Comparison of ENCODE assay signal across 8 cellular contexts in genomic region chr19:35013047-35013819, GRCh38. TPM values are rescaled to one million over a fixed set of nuclear protein-coding genes. Genes with fewer than 3 reads are reported as not detected.
DNase-seq lines count a peak whose midpoint lies in the region; ATAC-seq, FAIRE-seq and TF ChIP-seq lines count a peak whose summit lies in the region.

No MANE protein-coding gene starts in this region.

- peaks cover 80% of the 10 kb centered on the region for H3K36me3 ChIP-seq in RWPE2 (ENCODE audit: low read depth)

- ATAC-seq in RWPE2 (ENCODE audit: low read depth) = no peak; the same call in 1 of the 3 replicates
- no peak for ATAC-seq in HG02852 (IDR thresholded peaks at IDR 0.05; ENCODE audit: unreplicated experiment)

- no peaks in the 10 kb centered on the region for H3K4me1 Mint-ChIP-seq in progenitor cell of endocrine pancreas (ENCODE audit: low read depth)

- H3K9me3 ChIP-seq in RWPE2 (ENCODE audit: severe bottlenecking) = no peaks in the 10 kb centered on the region

- H3K4me3 ChIP-seq in RWPE2 (ENCODE audit: severe bottlenecking) = no peak overlapping the region

- no peak overlapping the region for H3K27ac ChIP-seq in RWPE2 (ENCODE audit: poor library complexity, severe bottlenecking)

- H3K27me3 Mint-ChIP-seq in progenitor cell of endocrine pancreas = no peaks in the 10 kb centered on the region

- no peaks in the 10 kb centered on the region for H3K4me1 ChIP-seq in RWPE2 (ENCODE audit: insufficient read depth, poor library complexity, severe bottlenecking)

- DNase-seq in AG08395 (ENCODE audit: low spot score) (peak; percentile 81), H4 (ENCODE audit: low spot score) (peak; percentile 58), RWPE2 (ENCODE audit: low spot score) (no peak), foreskin melanocyte (peak; percentile 44), progenitor cell of endocrine pancreas (ENCODE audit: low spot score, unreplicated experiment) (peak; percentile 65), urothelium cell line (ENCODE audit: low spot score) (peak; percentile 60)
- peak; percentile 92 for DNase-seq in activated effector memory CD4-positive, alpha-beta T cell treated with anti-CD3 and anti-CD28 coated beads, Interleukin-2, amount 50 U/mL, for 16 hours

- no peaks in the 10 kb centered on the region for H3K9me3 Mint-ChIP-seq in progenitor cell of endocrine pancreas (ENCODE audit: low read depth)

- TF ChIP-seq CTCF in RWPE2 (IDR thresholded peaks at IDR 0.05; ENCODE audit: poor library complexity, severe bottlenecking) (peak; percentile 51), progenitor cell of endocrine pancreas (IDR thresholded peaks at IDR 0.05; ENCODE audit: unreplicated experiment) (peak; percentile 92)

- H3K27me3 ChIP-seq in RWPE2 (ENCODE audit: insufficient read depth, poor library complexity, severe bottlenecking) = no peaks in the 10 kb centered on the region

- H3K4me3 Mint-ChIP-seq in progenitor cell of endocrine pancreas (ENCODE audit: low read depth) = no peak overlapping the region

- peak overlapping the region; percentile 81 for H3K27ac Mint-ChIP-seq in progenitor cell of endocrine pancreas

- no peak for FAIRE-seq in urothelium cell line (lab: Jason Lieb, UNC)

- H3K36me3 Mint-ChIP-seq in progenitor cell of endocrine pancreas (ENCODE audit: insufficient read depth) = peaks cover 28% of the 10 kb centered on the region

RNA-seq across cellular contexts. Expression of gene GRAMD1A, which starts 13.1 kb away (rescaled TPM):
- 21.3 and 22.0 TPM in 2 replicates for total RNA-seq in H4 (2014; rRNA removed; shearing (Covaris generic))
- total RNA-seq in progenitor cell of endocrine pancreas = 111 and 118 TPM in 2 replicates

RNA-seq across cellular contexts. Expression of gene SCN1B, which starts 17.0 kb away (rescaled TPM):
- 9.3 and 9.5 TPM in 2 replicates for total RNA-seq in H4 (2014; rRNA removed; shearing (Covaris generic))
- total RNA-seq in progenitor cell of endocrine pancreas = 1.7 and 1.8 TPM in 2 replicates

RNA-seq across cellular contexts. Expression of gene HPN, which starts 28.3 kb away (rescaled TPM):
- not detected in 2 replicates for total RNA-seq in H4 (2014; rRNA removed; shearing (Covaris generic))
- 70.5 and 71.5 TPM in 2 replicates for total RNA-seq in progenitor cell of endocrine pancreas

RNA-seq across cellular contexts. Expression of gene ZNF792, which starts 49.2 kb away (rescaled TPM):
- 6.3 and 7.6 TPM in 2 replicates for total RNA-seq in H4 (2014; rRNA removed; shearing (Covaris generic))
- 14.4 TPM in 2 replicates for total RNA-seq in progenitor cell of endocrine pancreas

Comparison
In these comparisons a context has a peak if more than half of its experiments do, and no peak if none do; other contexts are left out.
1. RNA of gene HPN, which starts 28.3 kb away (total RNA-seq): 70.5 to 71.5 TPM in progenitor cell of endocrine pancreas; not detected in H4; every median in the first group is over 10 times any median in the second.